Comparison of ENCODE assay signal across 2 cellular contexts in the genomic region with DNA sequence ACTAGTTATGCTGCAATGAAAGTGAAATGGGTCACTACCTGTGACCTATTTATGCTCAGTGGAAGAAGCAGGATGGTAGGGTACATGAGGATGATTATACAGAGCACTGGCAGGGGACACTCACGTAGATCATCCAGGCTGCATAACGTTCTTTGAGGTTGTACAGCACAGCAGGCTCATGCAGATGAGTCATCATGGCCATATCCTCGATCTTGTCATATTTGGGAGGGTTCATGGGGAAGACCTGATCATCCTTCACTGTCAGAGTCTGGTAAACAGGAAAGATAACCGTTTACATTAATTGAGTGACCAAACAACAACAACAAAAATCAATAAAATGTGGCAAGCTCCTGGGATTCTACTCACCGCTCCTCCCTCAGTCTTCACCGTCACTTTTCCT.
TF ChIP-seq lines count a peak whose summit lies in the region.

No MANE protein-coding gene starts in this region.

TF ChIP-seq in HepG2, 621 proteins besides CTCF, POLR2A, EP300 and RAD21:
- 0 out of 2 replicates have a peak, but pooled peaks have one; percentile 12 for TF ChIP-seq CREB1 (IDR thresholded peaks at IDR 0.05)
- TF ChIP-seq CREB1 (CRISPR knock-in tag; IDR thresholded peaks at IDR 0.05) = no peak
- TF ChIP-seq, protein P1, sequence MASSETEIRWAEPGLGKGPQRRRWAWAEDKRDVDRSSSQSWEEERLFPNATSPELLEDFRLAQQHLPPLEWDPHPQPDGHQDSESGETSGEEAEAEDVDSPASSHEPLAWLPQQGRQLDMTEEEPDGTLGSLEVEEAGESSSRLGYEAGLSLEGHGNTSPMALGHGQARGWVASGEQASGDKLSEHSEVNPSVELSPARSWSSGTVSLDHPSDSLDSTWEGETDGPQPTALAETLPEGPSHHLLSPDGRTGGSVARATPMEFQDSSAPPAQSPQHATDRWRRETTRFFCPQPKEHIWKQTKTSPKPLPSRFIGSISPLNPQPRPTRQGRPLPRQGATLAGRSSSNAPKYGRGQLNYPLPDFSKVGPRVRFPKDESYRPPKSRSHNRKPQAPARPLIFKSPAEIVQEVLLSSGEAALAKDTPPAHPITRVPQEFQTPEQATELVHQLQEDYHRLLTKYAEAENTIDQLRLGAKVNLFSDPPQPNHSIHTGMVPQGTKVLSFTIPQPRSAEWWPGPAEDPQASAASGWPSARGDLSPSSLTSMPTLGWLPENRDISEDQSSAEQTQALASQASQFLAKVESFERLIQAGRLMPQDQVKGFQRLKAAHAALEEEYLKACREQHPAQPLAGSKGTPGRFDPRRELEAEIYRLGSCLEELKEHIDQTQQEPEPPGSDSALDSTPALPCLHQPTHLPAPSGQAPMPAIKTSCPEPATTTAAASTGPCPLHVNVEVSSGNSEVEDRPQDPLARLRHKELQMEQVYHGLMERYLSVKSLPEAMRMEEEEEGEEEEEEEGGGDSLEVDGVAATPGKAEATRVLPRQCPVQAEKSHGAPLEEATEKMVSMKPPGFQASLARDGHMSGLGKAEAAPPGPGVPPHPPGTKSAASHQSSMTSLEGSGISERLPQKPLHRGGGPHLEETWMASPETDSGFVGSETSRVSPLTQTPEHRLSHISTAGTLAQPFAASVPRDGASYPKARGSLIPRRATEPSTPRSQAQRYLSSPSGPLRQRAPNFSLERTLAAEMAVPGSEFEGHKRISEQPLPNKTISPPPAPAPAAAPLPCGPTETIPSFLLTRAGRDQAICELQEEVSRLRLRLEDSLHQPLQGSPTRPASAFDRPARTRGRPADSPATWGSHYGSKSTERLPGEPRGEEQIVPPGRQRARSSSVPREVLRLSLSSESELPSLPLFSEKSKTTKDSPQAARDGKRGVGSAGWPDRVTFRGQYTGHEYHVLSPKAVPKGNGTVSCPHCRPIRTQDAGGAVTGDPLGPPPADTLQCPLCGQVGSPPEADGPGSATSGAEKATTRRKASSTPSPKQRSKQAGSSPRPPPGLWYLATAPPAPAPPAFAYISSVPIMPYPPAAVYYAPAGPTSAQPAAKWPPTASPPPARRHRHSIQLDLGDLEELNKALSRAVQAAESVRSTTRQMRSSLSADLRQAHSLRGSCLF (CRISPR knock-in tag; IDR thresholded peaks at IDR 0.05; ENCODE audit: borderline replicate concordance) = no peak
- TF ChIP-seq ZNF713 (CRISPR knock-in tag; IDR thresholded peaks at IDR 0.05) = no peak
- TF ChIP-seq ZNF253 (CRISPR knock-in tag; IDR thresholded peaks at IDR 0.05; ENCODE audit: borderline replicate concordance) = no peak
- peak; percentile 31; the same call in 1 of the 2 replicates for TF ChIP-seq FOSL2 (CRISPR knock-in tag; IDR thresholded peaks at IDR 0.05)
TF ChIP-seq in HepG2: peak in this region for 2.

TF ChIP-seq in K562, 482 proteins besides CTCF, POLR2A, EP300 and RAD21:
- peak; percentile 40; the same call in 1 of the 2 replicates for TF ChIP-seq JUND (IDR thresholded peaks at IDR 0.05; ENCODE audit: borderline replicate concordance, low read depth, low read length)
- TF ChIP-seq JUND (tag; IDR thresholded peaks at IDR 0.05; ENCODE audit: borderline replicate concordance, low read depth, low read length) = peak; percentile 76; the same call in 1 of the 3 replicates
- peak; percentile 76 for TF ChIP-seq FOSL1 (tag; conservative IDR thresholded peaks at IDR 0.05)
- TF ChIP-seq MYBL2 (IDR thresholded peaks at IDR 0.05; ENCODE audit: low read depth) = no peak
- no peak for TF ChIP-seq MYBL2 (CRISPR knock-in tag; IDR thresholded peaks at IDR 0.05; ENCODE audit: borderline replicate concordance)
- TF ChIP-seq MEIS2 (IDR thresholded peaks at IDR 0.05; ENCODE audit: partially characterized antibody) = peak; percentile 54
- TF ChIP-seq, protein P2, sequence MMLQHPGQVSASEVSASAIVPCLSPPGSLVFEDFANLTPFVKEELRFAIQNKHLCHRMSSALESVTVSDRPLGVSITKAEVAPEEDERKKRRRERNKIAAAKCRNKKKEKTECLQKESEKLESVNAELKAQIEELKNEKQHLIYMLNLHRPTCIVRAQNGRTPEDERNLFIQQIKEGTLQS (IDR thresholded peaks at IDR 0.05) = peak; percentile 76
- TF ChIP-seq, protein P2 (CRISPR knock-in tag; conservative IDR thresholded peaks at IDR 0.05) = no peak
- TF ChIP-seq CBX2 (IDR thresholded peaks at IDR 0.05; ENCODE audit: insufficient read depth, low read length, poor library complexity, severe bottlenecking) = no peak
- TF ChIP-seq, protein P3, sequence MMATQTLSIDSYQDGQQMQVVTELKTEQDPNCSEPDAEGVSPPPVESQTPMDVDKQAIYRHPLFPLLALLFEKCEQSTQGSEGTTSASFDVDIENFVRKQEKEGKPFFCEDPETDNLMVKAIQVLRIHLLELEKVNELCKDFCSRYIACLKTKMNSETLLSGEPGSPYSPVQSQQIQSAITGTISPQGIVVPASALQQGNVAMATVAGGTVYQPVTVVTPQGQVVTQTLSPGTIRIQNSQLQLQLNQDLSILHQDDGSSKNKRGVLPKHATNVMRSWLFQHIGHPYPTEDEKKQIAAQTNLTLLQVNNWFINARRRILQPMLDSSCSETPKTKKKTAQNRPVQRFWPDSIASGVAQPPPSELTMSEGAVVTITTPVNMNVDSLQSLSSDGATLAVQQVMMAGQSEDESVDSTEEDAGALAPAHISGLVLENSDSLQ (IDR thresholded peaks at IDR 0.05) = peak; percentile 73
